ENCODE assay signal across 16 cellular contexts in the genomic region with DNA sequence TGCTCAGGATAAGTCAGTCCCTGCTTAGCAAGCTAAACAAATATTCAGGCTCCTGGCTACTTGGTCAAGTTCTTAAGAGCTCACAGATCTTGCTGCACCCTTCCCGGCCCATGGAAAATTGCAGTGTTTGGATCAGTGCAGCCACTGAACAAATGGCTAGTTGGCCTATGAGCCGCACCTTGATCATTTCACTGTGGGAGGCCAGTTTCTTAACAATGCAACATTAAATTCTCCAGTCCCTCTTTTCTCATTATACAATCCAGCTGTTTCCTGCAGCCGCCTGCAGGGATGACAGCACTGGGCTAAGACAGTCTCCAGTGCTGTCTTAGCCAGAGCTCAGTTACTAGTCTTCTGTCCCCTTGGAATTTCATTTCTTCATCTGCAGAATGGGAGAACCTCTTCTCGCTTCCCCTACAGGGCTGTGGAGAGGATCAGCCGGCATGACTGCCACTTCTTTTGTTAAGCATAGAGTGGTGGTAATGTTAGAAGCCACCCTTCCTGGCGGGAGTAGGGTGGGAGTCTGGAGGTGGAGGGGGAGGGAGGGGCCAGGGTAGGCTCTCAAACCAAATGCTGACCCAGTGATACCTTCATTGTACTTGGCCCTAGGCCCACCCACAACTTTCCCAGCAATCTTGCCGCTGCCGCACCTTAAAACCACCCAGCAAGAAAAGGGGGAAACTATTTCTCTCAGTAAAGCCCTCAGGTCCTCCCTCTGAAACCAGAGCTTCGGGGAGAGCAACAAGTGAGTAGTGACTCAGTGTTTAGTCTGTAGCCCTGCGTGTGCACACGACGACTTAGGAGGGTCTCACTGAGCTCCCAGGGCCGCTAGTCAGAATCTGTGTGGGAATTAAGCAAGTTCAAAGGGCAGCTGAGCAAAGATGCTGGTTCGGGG.
DNase-seq lines count a peak whose midpoint lies in the region; ATAC-seq and TF ChIP-seq lines count a peak whose summit lies in the region.
"Had no signal": no experiment of that assay in that cellular context is flagged by ENCODE, and none has a peak within 500 bp of the region (broad histone marks: within the 10 kb centered on the region; RNA-seq: fewer than 3 reads in every experiment).

No MANE protein-coding gene starts in this region.

- TF ChIP-seq CTCF in WTC11 (IDR thresholded peaks at IDR 0.05) (no peak), gastroesophageal sphincter (IDR thresholded peaks at IDR 0.05) (no peak), neural progenitor cell (IDR thresholded peaks at IDR 0.05) (no peak)

- DNase-seq in H4 (ENCODE audit: low spot score): peak; percentile 80
- no peak for DNase-seq in WTC11 (ENCODE audit: low spot score)
- peak; percentile 16 for DNase-seq in neural progenitor cell (ENCODE audit: low spot score)
- no peak for DNase-seq in LoVo (ENCODE audit: low spot score)
- no peak for DNase-seq in midbrain (lab: John Stamatoyannopoulos, UW)
- no peak for DNase-seq in NCI-H1105 treated with DMSO at 0.1 percent for 48 hours (lab: John Stamatoyannopoulos, UW)
- DNase-seq: activated CD4-positive, alpha-beta T cell treated with anti-CD3 and anti-CD28 coated beads for 1 hour; activated T-cell treated with anti-CD3 and anti-CD28 coated beads for 4 hours; DMS79 treated with DMSO at 0.1 percent for 48 hours; retina; T-cell had no signal

- ATAC-seq in WTC11 (peak; percentile 74), gastroesophageal sphincter (peak; percentile 50), GM18870 (IDR thresholded peaks at IDR 0.05; ENCODE audit: unreplicated experiment) (no peak)
- ATAC-seq: stimulated activated memory B cell treated with anti-CD40 and anti-IgM and Interleukin-4, amounts not matched to agents 10 μg/mL and 1 μg/mL and 100 μg/mL, for 72 hours; T-cell had no signal

- H3K27ac Mint-ChIP-seq in WTC11: no peak overlapping the region
- H3K27ac Mint-ChIP-seq in neural progenitor cell: peak overlapping the region; percentile 8
- H3K27ac Mint-ChIP-seq: stimulated activated memory B cell treated with anti-CD40 and anti-IgM and Interleukin-4, amounts not matched to agents 10 μg/mL and 1 μg/mL and 100 μg/mL, for 72 hours; T-cell had no signal

- H3K79me2 ChIP-seq in neural progenitor cell (ENCODE audit: low read depth): no peaks in the 10 kb centered on the region

- H3K36me3 ChIP-seq in gastroesophageal sphincter (no peaks in the 10 kb centered on the region), neural progenitor cell (no peaks in the 10 kb centered on the region)
- H3K36me3 ChIP-seq: BLaER1, uterus had no signal

- H2AFZ ChIP-seq in neural progenitor cell (replicated peaks): no peak overlapping the region

- peaks cover 23% of the 10 kb centered on the region for H3K4me1 Mint-ChIP-seq in WTC11
- H3K4me1 Mint-ChIP-seq in neural progenitor cell: peaks cover 24% of the 10 kb centered on the region
- H3K4me1 Mint-ChIP-seq: stimulated activated memory B cell treated with anti-CD40 and anti-IgM and Interleukin-4, amounts not matched to agents 10 μg/mL and 1 μg/mL and 100 μg/mL, for 72 hours; T-cell had no signal

- POLR2A ChIA-PET in WTC11 (lab: Charles Lee): no interaction called here

- no peak for TF ChIP-seq EP300 in gastroesophageal sphincter (IDR thresholded peaks at IDR 0.05)

- TF ChIP-seq POLR2A in gastroesophageal sphincter (IDR thresholded peaks at IDR 0.05): no peak

- H3K27ac ChIP-seq in gastroesophageal sphincter: no peak overlapping the region
- H3K27ac ChIP-seq in neural progenitor cell: no peak overlapping the region
- H3K27ac ChIP-seq: BLaER1, uterus had no signal

- H3K4me3 ChIP-seq in gastroesophageal sphincter: no peak overlapping the region
- no peak overlapping the region for H3K4me3 ChIP-seq in neural progenitor cell
- H3K4me3 ChIP-seq: BLaER1, uterus had no signal

- no peaks in the 10 kb centered on the region for H4K20me1 ChIP-seq in neural progenitor cell (ENCODE audit: low read depth)
- H4K20me1 ChIP-seq: BLaER1 had no signal

- H3K36me3 Mint-ChIP-seq in WTC11 (no peaks in the 10 kb centered on the region), neural progenitor cell (no peaks in the 10 kb centered on the region)
- H3K36me3 Mint-ChIP-seq: stimulated activated memory B cell treated with anti-CD40 and anti-IgM and Interleukin-4, amounts not matched to agents 10 μg/mL and 1 μg/mL and 100 μg/mL, for 72 hours; T-cell had no signal

- H3K4me2 ChIP-seq in neural progenitor cell: no peak overlapping the region
- H3K4me2 ChIP-seq: BLaER1 had no signal

- no peaks in the 10 kb centered on the region for H3F3A ChIP-seq in neural progenitor cell (ENCODE audit: low read depth)

- no peaks in the 10 kb centered on the region; the same call in 1 of the 2 replicates for H3K27me3 Mint-ChIP-seq in WTC11 (ENCODE audit: low read depth)
- peaks cover 5% of the 10 kb centered on the region for H3K27me3 Mint-ChIP-seq in neural progenitor cell (ENCODE audit: insufficient read depth, low read depth)

- H3K9me3 Mint-ChIP-seq in WTC11 (peaks cover 5% of the 10 kb centered on the region), neural progenitor cell (no peaks in the 10 kb centered on the region)

- WGBS in gastroesophageal sphincter (ENCODE audit: low coverage in 1 of 2), 2 donors: 14 to 53% methylated on average over 1 to 6 of the region's 14 CpGs

- H3K9me3 ChIP-seq in gastroesophageal sphincter (no peaks in the 10 kb centered on the region), neural progenitor cell (ENCODE audit: low read depth) (no peaks in the 10 kb centered on the region)
- H3K9me3 ChIP-seq: BLaER1, uterus had no signal

- CTCF ChIA-PET in WTC11 (lab: Charles Lee): interaction anchor here (0.7 to 0.9 kb wide), 2 partner anchors 12 to 116 kb away, joined by 3 read pairs; no protein-coding TSS in a partner anchor

- no peak overlapping the region for H3K4me3 Mint-ChIP-seq in WTC11
- H3K4me3 Mint-ChIP-seq in neural progenitor cell: no peak overlapping the region
- H3K4me3 Mint-ChIP-seq: stimulated activated memory B cell treated with anti-CD40 and anti-IgM and Interleukin-4, amounts not matched to agents 10 μg/mL and 1 μg/mL and 100 μg/mL, for 72 hours; T-cell had no signal

- H3K9ac ChIP-seq in neural progenitor cell: no peak overlapping the region
- H3K9ac ChIP-seq: BLaER1 had no signal

- H3K4me1 ChIP-seq in gastroesophageal sphincter: no peaks in the 10 kb centered on the region
- peaks cover 7% of the 10 kb centered on the region for H3K4me1 ChIP-seq in neural progenitor cell
- H3K4me1 ChIP-seq: BLaER1, uterus had no signal

- no peaks in the 10 kb centered on the region for H3K27me3 ChIP-seq in gastroesophageal sphincter
- no peaks in the 10 kb centered on the region for H3K27me3 ChIP-seq in neural progenitor cell
- H3K27me3 ChIP-seq: BLaER1, uterus had no signal

TF ChIP-seq in WTC11, 78 proteins besides CTCF, POLR2A, EP300 and RAD21 (continues in another document):
- TF ChIP-seq, protein P1, sequence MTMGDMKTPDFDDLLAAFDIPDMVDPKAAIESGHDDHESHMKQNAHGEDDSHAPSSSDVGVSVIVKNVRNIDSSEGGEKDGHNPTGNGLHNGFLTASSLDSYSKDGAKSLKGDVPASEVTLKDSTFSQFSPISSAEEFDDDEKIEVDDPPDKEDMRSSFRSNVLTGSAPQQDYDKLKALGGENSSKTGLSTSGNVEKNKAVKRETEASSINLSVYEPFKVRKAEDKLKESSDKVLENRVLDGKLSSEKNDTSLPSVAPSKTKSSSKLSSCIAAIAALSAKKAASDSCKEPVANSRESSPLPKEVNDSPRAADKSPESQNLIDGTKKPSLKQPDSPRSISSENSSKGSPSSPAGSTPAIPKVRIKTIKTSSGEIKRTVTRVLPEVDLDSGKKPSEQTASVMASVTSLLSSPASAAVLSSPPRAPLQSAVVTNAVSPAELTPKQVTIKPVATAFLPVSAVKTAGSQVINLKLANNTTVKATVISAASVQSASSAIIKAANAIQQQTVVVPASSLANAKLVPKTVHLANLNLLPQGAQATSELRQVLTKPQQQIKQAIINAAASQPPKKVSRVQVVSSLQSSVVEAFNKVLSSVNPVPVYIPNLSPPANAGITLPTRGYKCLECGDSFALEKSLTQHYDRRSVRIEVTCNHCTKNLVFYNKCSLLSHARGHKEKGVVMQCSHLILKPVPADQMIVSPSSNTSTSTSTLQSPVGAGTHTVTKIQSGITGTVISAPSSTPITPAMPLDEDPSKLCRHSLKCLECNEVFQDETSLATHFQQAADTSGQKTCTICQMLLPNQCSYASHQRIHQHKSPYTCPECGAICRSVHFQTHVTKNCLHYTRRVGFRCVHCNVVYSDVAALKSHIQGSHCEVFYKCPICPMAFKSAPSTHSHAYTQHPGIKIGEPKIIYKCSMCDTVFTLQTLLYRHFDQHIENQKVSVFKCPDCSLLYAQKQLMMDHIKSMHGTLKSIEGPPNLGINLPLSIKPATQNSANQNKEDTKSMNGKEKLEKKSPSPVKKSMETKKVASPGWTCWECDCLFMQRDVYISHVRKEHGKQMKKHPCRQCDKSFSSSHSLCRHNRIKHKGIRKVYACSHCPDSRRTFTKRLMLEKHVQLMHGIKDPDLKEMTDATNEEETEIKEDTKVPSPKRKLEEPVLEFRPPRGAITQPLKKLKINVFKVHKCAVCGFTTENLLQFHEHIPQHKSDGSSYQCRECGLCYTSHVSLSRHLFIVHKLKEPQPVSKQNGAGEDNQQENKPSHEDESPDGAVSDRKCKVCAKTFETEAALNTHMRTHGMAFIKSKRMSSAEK (CRISPR knock-in tag; IDR thresholded peaks at IDR 0.05; ENCODE audit: borderline replicate concordance): no peak
- no peak for TF ChIP-seq JAZF1 (CRISPR knock-in tag; IDR thresholded peaks at IDR 0.05)
- TF ChIP-seq, protein P2, sequence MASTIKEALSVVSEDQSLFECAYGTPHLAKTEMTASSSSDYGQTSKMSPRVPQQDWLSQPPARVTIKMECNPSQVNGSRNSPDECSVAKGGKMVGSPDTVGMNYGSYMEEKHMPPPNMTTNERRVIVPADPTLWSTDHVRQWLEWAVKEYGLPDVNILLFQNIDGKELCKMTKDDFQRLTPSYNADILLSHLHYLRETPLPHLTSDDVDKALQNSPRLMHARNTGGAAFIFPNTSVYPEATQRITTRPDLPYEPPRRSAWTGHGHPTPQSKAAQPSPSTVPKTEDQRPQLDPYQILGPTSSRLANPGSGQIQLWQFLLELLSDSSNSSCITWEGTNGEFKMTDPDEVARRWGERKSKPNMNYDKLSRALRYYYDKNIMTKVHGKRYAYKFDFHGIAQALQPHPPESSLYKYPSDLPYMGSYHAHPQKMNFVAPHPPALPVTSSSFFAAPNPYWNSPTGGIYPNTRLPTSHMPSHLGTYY (CRISPR knock-in tag; IDR thresholded peaks at IDR 0.05): no peak
- TF ChIP-seq NFATC4 (CRISPR knock-in tag; IDR thresholded peaks at IDR 0.05): no peak
- no peak for TF ChIP-seq ETV6 (CRISPR knock-in tag; IDR thresholded peaks at IDR 0.05)
- no peak for TF ChIP-seq TEAD1 (CRISPR knock-in tag; IDR thresholded peaks at IDR 0.05)
- TF ChIP-seq ZNF263 (CRISPR knock-in tag; IDR thresholded peaks at IDR 0.05; ENCODE audit: low read depth): no peak

Comparison
In these comparisons a context has a peak if more than half of its experiments do, and no peak if none do; other contexts are left out.
1. DNase-seq: peak in H4 (single experiment) and neural progenitor cell (single experiment); none in WTC11 (single experiment), LoVo (single experiment), midbrain (single experiment) and NCI-H1105 treated with DMSO at 0.1 percent for 48 hours (single experiment).